Comparison of ENCODE assay signal across 11 cellular contexts in the genomic region with DNA sequence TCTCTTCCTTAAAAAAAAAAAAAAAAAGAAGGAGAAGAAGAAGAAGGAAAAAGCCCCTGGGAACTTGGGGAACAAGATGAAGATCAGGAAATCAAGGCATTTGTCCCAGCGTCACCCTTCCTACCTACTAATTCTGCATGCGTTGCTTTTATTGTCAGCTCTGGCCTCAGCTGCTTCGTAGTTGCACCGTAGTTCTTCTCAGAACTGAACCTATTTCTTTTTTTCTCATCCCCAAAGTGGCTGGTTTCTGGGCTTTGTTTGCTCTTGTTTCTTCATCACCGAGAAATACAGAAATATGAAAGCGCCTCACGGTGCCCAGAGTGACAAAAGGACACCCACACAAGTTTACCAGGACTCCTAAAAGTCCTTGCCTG. TPM values are rescaled to one million over a fixed set of nuclear protein-coding genes. Genes with fewer than 3 reads are reported as not detected.
DNase-seq lines count a peak whose midpoint lies in the region; ATAC-seq and TF ChIP-seq lines count a peak whose summit lies in the region.
"Had no signal": no experiment of that assay in that cellular context is flagged by ENCODE, and none has a peak within 500 bp of the region (broad histone marks: within the 10 kb centered on the region; RNA-seq: fewer than 3 reads in every experiment).

No MANE protein-coding gene starts in this region.

- H3K9me3 ChIP-seq in CD4-positive, alpha-beta T cell (ENCODE audit: control insufficient read depth, low read length): no peaks in the 10 kb centered on the region

- H3K36me3 ChIP-seq in GM23338 (ENCODE audit: insufficient read depth): no peaks in the 10 kb centered on the region
- no peaks in the 10 kb centered on the region for H3K36me3 ChIP-seq in rectal smooth muscle tissue (ENCODE audit: control insufficient read depth, insufficient read depth, low read length)

- peaks cover 11% of the 10 kb centered on the region; the same call in 2 of the 3 replicates for H3K4me1 Mint-ChIP-seq in GM23338
- peaks cover 11% of the 10 kb centered on the region for H3K4me1 Mint-ChIP-seq in activated CD4-positive, alpha-beta memory T cell treated with anti-CD3 and anti-CD28 coated beads, Interleukin-2, amount 10 ng/mL, durations not matched to agents 7 days and 5 days
- H3K4me1 Mint-ChIP-seq in CD4-positive, alpha-beta T cell (ENCODE audit: low read depth): peaks cover 6% of the 10 kb centered on the region

- no peaks in the 10 kb centered on the region for H3K4me1 ChIP-seq in GM23338 (ENCODE audit: insufficient read depth)
- no peaks in the 10 kb centered on the region for H3K4me1 ChIP-seq in rectal smooth muscle tissue (ENCODE audit: control insufficient read depth, insufficient read depth, low read length)

- H3K9me3 Mint-ChIP-seq in GM23338: no peaks in the 10 kb centered on the region; the same call in 1 of the 3 replicates
- peaks cover 2% of the 10 kb centered on the region for H3K9me3 Mint-ChIP-seq in activated CD4-positive, alpha-beta memory T cell treated with anti-CD3 and anti-CD28 coated beads, Interleukin-2, amount 10 ng/mL, durations not matched to agents 7 days and 5 days
- peaks cover 2% of the 10 kb centered on the region for H3K9me3 Mint-ChIP-seq in CD4-positive, alpha-beta T cell

- DNase-seq in GM23338 (ENCODE audit: low spot score) (no peak), fibroblast of pulmonary artery (ENCODE audit: low read depth) (no peak), NCI-H1417 (lab: John Stamatoyannopoulos, UW) (no peak), ureter (ENCODE audit: low spot score) (no peak), NCI-H69 (lab: John Stamatoyannopoulos, UW) (no peak)
- DNase-seq in activated CD4-positive, alpha-beta memory T cell treated with anti-CD3 and anti-CD28 coated beads, Interleukin-2, amount 10 ng/mL, durations not matched to agents 7 days and 5 days: no peak
- no peak for DNase-seq in CD4-positive, alpha-beta T cell
- DNase-seq: amniotic stem cell, GF-D8 had no signal

- H3K9me2 ChIP-seq in GM23338 (ENCODE audit: insufficient read depth): 0 out of 2 replicates have a peak, but pooled peaks cover 2% of the 10 kb centered on the region

- no peak overlapping the region for H3K9ac ChIP-seq in rectal smooth muscle tissue (ENCODE audit: low read length)

- H3K27ac ChIP-seq in GM23338 (ENCODE audit: low read depth) (no peak overlapping the region), rectal smooth muscle tissue (ENCODE audit: low read depth, low read length) (no peak overlapping the region)
- H3K27ac ChIP-seq in CD4-positive, alpha-beta T cell (ENCODE audit: low read depth, low read length): no peak overlapping the region

- intact Hi-C loops in CD4-positive, alpha-beta T cell (cut with DNase I, micrococcal nuclease): no loop called here

- CTCF ChIA-PET in activated CD4-positive, alpha-beta memory T cell treated with anti-CD3 and anti-CD28 coated beads, Interleukin-2, amount 10 ng/mL, durations not matched to agents 7 days and 5 days (lab: Charles Lee): interaction anchor here (0.7 kb wide), 1 partner anchor 150 kb away, joined by 3 read pairs; no protein-coding TSS in a partner anchor
- CTCF ChIA-PET in CD4-positive, alpha-beta T cell (lab: Charles Lee): no interaction called here

- H3K27me3 ChIP-seq in GM23338 (ENCODE audit: insufficient read depth) (peaks cover 56% of the 10 kb centered on the region), rectal smooth muscle tissue (ENCODE audit: control insufficient read depth, insufficient read depth, low read length) (no peaks in the 10 kb centered on the region)
- peaks cover 27% of the 10 kb centered on the region for H3K27me3 ChIP-seq in CD4-positive, alpha-beta T cell (ENCODE audit: control insufficient read depth, insufficient read depth, low read length)

- TF ChIP-seq CTCF in GM23338 (conservative IDR thresholded peaks at IDR 0.05; ENCODE audit: low read depth in 2 of 2) (no peak), fibroblast of pulmonary artery (IDR thresholded peaks at IDR 0.05; ENCODE audit: low read length, missing control alignments) (no peak)
- no peak for TF ChIP-seq CTCF in CD4-positive, alpha-beta T cell (IDR thresholded peaks at IDR 0.05)

- peak overlapping the region; percentile 99 for H2AFZ ChIP-seq in GM23338

- H3K4me2 ChIP-seq in GM23338: peak overlapping the region; percentile 90

- H3K79me2 ChIP-seq in GM23338 (replicated peaks; ENCODE audit: insufficient read depth): no peaks in the 10 kb centered on the region

- H3K27me3 Mint-ChIP-seq in GM23338 (ENCODE audit: insufficient read depth, low read depth, poor library complexity): peaks cover 14% of the 10 kb centered on the region
- H3K27me3 Mint-ChIP-seq in activated CD4-positive, alpha-beta memory T cell treated with anti-CD3 and anti-CD28 coated beads, Interleukin-2, amount 10 ng/mL, durations not matched to agents 7 days and 5 days: peaks cover 29% of the 10 kb centered on the region
- H3K27me3 Mint-ChIP-seq in CD4-positive, alpha-beta T cell: peaks cover 58% of the 10 kb centered on the region

- H3K36me3 Mint-ChIP-seq in GM23338 (ENCODE audit: low read depth): no peaks in the 10 kb centered on the region
- H3K36me3 Mint-ChIP-seq in activated CD4-positive, alpha-beta memory T cell treated with anti-CD3 and anti-CD28 coated beads, Interleukin-2, amount 10 ng/mL, durations not matched to agents 7 days and 5 days (ENCODE audit: low read depth): no peaks in the 10 kb centered on the region
- no peaks in the 10 kb centered on the region for H3K36me3 Mint-ChIP-seq in CD4-positive, alpha-beta T cell (ENCODE audit: low read depth)

- POLR2A ChIA-PET in activated CD4-positive, alpha-beta memory T cell treated with anti-CD3 and anti-CD28 coated beads, Interleukin-2, amount 10 ng/mL, durations not matched to agents 7 days and 5 days (lab: Charles Lee): interaction anchor here (0.6 kb wide), 1 partner anchor 15 kb away, joined by 3 read pairs; no protein-coding TSS in a partner anchor
- POLR2A ChIA-PET in CD4-positive, alpha-beta T cell (lab: Charles Lee): no interaction called here

- H3K4me3 Mint-ChIP-seq in GM23338: no peak overlapping the region; the same call in 1 of the 3 replicates
- peak overlapping the region; percentile 64 for H3K4me3 Mint-ChIP-seq in activated CD4-positive, alpha-beta memory T cell treated with anti-CD3 and anti-CD28 coated beads, Interleukin-2, amount 10 ng/mL, durations not matched to agents 7 days and 5 days
- no peak overlapping the region for H3K4me3 Mint-ChIP-seq in CD4-positive, alpha-beta T cell

- peak overlapping the region; percentile 81 for H3K4me3 ChIP-seq in GM23338
- H3K4me3 ChIP-seq in fibroblast of pulmonary artery (replicated peaks; ENCODE audit: low read depth, low read length): peak overlapping the region; percentile 53
- H3K4me3 ChIP-seq in rectal smooth muscle tissue (ENCODE audit: low read length): peak overlapping the region; percentile 65

- no peak for ATAC-seq in GM23338
- ATAC-seq in CD4-positive, alpha-beta T cell (ENCODE audit: poor library complexity): no peak

- no peak overlapping the region for H3K27ac Mint-ChIP-seq in GM23338
- no peak overlapping the region for H3K27ac Mint-ChIP-seq in activated CD4-positive, alpha-beta memory T cell treated with anti-CD3 and anti-CD28 coated beads, Interleukin-2, amount 10 ng/mL, durations not matched to agents 7 days and 5 days
- H3K27ac Mint-ChIP-seq in CD4-positive, alpha-beta T cell: no peak overlapping the region

- H3F3A ChIP-seq in GM23338 (replicated peaks; ENCODE audit: low read depth): no peaks in the 10 kb centered on the region

- H4K20me1 ChIP-seq in GM23338 (replicated peaks; ENCODE audit: insufficient read depth): no peaks in the 10 kb centered on the region

TF ChIP-seq in GM23338, 12 proteins besides CTCF, POLR2A, EP300 and RAD21 (continues in another document):
- no peak for TF ChIP-seq ZNF331 (CRISPR knock-in tag; IDR thresholded peaks at IDR 0.05; ENCODE audit: low read depth)
- no peak for TF ChIP-seq ZNF114 (CRISPR knock-in tag; IDR thresholded peaks at IDR 0.05)
- TF ChIP-seq STAT1 (IDR thresholded peaks at IDR 0.05; ENCODE audit: unreplicated experiment): no peak
- no peak for TF ChIP-seq CREB1 (CRISPR knock-in tag; IDR thresholded peaks at IDR 0.05; ENCODE audit: low read depth)
- no peak for TF ChIP-seq POLR2AphosphoS5 (IDR thresholded peaks at IDR 0.05; ENCODE audit: low read depth)
- TF ChIP-seq ETS1 (IDR thresholded peaks at IDR 0.05): no peak
- TF ChIP-seq NANOG (IDR thresholded peaks at IDR 0.05; ENCODE audit: borderline replicate concordance): no peak

RNA-seq across cellular contexts. Expression of gene PRKG2, which starts 0.9 kb away (rescaled TPM):
- 3.0 and 3.6 TPM in 2 replicates for total RNA-seq in GM23338 (2014; rRNA removed; shearing (Covaris generic))
- 0.92 and 1.9 TPM in 2 replicates for polyA plus RNA-seq in GM23338 (2016; fragmentation: Nextera tagmentation; extraction: Ambion mirVana)
- total RNA-seq in activated CD4-positive, alpha-beta memory T cell treated with anti-CD3 and anti-CD28 coated beads, Interleukin-2, amount 10 ng/mL, durations not matched to agents 7 days and 5 days: under 1 TPM; 0.60 to 0.63 TPM
- total RNA-seq in CD4-positive, alpha-beta T cell: under 1 TPM; 0.27 to 0.39 TPM
- 4.7 TPM for total RNA-seq in ureter
- total RNA-seq: pulmonary artery endothelial cell had no signal
